In genomic region chr22:47600791-47601400, GRCh38 we compare ENCODE assay signal across 14 cellular contexts.
DNase-seq lines count a peak whose midpoint lies in the region; ATAC-seq and TF ChIP-seq lines count a peak whose summit lies in the region.
"Had no signal": no experiment of that assay in that cellular context is flagged by ENCODE, and none has a peak within 500 bp of the region (broad histone marks: within the 10 kb centered on the region; RNA-seq: fewer than 3 reads in every experiment).

No MANE protein-coding gene starts in this region.

- TF ChIP-seq EP300 in suprapubic skin (IDR thresholded peaks at IDR 0.05): no peak

- peak; percentile 17 for DNase-seq in activated CD8-positive, alpha-beta memory T cell treated with anti-CD3 and anti-CD28 coated beads for 24 hours
- no peak for DNase-seq in activated CD8-positive, alpha-beta memory T cell treated with anti-CD3 and anti-CD28 coated beads, Interleukin-2, amount 50 U/mL, for 4 hours
- peak; percentile 15 for DNase-seq in activated CD8-positive, alpha-beta memory T cell treated with anti-CD3 and anti-CD28 coated beads, Interleukin-2, amount 50 U/mL, for 48 hours
- DNase-seq in mesenteric fat pad (ENCODE audit: low spot score): peak; percentile 35
- DNase-seq in suprapubic skin (ENCODE audit: low spot score in 2 of 2): peak; percentile 19 to 70
- DNase-seq in activated naive CD8-positive, alpha-beta T cell treated with anti-CD3 and anti-CD28 coated beads, Interleukin-2, amount 50 U/mL, for 24 hours: no peak
- no peak for DNase-seq in NCI-H2227 treated with DMSO at 0.1 percent for 48 hours (lab: John Stamatoyannopoulos, UW)
- DNase-seq: 8988T; CD4-positive, CD25-positive, alpha-beta regulatory T cell; DMS53; H7 had no signal

- TF ChIP-seq CTCF in suprapubic skin (IDR thresholded peaks at IDR 0.05): no peak

- no peak overlapping the region for H3K27ac Mint-ChIP-seq in activated naive CD8-positive, alpha-beta T cell treated with anti-CD3 and anti-CD28 coated beads, Interleukin-2, amount 50 U/mL, for 24 hours
- H3K27ac Mint-ChIP-seq: CD4-positive, CD25-positive, alpha-beta regulatory T cell; GM23338 had no signal

- 70% methylated on average over 14 of the region's 14 CpGs for WGBS in suprapubic skin

- H3K27ac ChIP-seq in suprapubic skin: no peak overlapping the region
- H3K27ac ChIP-seq: BLaER1 treated with 17β-estradiol and CSF1 and Interleukin-3, amounts not matched to agents 10 nM and 100 nM had no signal

- no peak overlapping the region for H3K4me3 Mint-ChIP-seq in activated naive CD8-positive, alpha-beta T cell treated with anti-CD3 and anti-CD28 coated beads, Interleukin-2, amount 50 U/mL, for 24 hours
- H3K4me3 Mint-ChIP-seq: CD4-positive, CD25-positive, alpha-beta regulatory T cell; GM23338 had no signal

- no peaks in the 10 kb centered on the region for H3K4me1 Mint-ChIP-seq in activated naive CD8-positive, alpha-beta T cell treated with anti-CD3 and anti-CD28 coated beads, Interleukin-2, amount 50 U/mL, for 24 hours
- H3K4me1 Mint-ChIP-seq: CD4-positive, CD25-positive, alpha-beta regulatory T cell; GM23338 had no signal

- no peak for ATAC-seq in GM21423 (IDR thresholded peaks at IDR 0.05; ENCODE audit: unreplicated experiment)
- ATAC-seq in activated naive CD8-positive, alpha-beta T cell treated with anti-CD3 and anti-CD28 coated beads, Interleukin-2, amount 50 U/mL, for 24 hours: no peak
- ATAC-seq: GM23338 had no signal

- no peaks in the 10 kb centered on the region for H3K4me1 ChIP-seq in suprapubic skin
- H3K4me1 ChIP-seq: BLaER1 treated with 17β-estradiol and CSF1 and Interleukin-3, amounts not matched to agents 10 nM and 100 nM had no signal

- H3K4me3 ChIP-seq in suprapubic skin: no peak overlapping the region
- H3K4me3 ChIP-seq: BLaER1 treated with 17β-estradiol and CSF1 and Interleukin-3, amounts not matched to agents 10 nM and 100 nM; GM23338 had no signal

- peaks cover 27% of the 10 kb centered on the region for H3K27me3 ChIP-seq in suprapubic skin
- H3K27me3 ChIP-seq: BLaER1 treated with 17β-estradiol and CSF1 and Interleukin-3, amounts not matched to agents 10 nM and 100 nM had no signal

- no peak for TF ChIP-seq POLR2A in suprapubic skin (IDR thresholded peaks at IDR 0.05)

- H3K36me3 ChIP-seq in suprapubic skin: no peaks in the 10 kb centered on the region
- H3K36me3 ChIP-seq: BLaER1 treated with 17β-estradiol and CSF1 and Interleukin-3, amounts not matched to agents 10 nM and 100 nM had no signal

- no peaks in the 10 kb centered on the region for H3K9me3 Mint-ChIP-seq in activated naive CD8-positive, alpha-beta T cell treated with anti-CD3 and anti-CD28 coated beads, Interleukin-2, amount 50 U/mL, for 24 hours

- H3K27me3 Mint-ChIP-seq in activated naive CD8-positive, alpha-beta T cell treated with anti-CD3 and anti-CD28 coated beads, Interleukin-2, amount 50 U/mL, for 24 hours: peaks cover 15% of the 10 kb centered on the region

- H3K9me3 ChIP-seq in suprapubic skin: no peaks in the 10 kb centered on the region

- no peaks in the 10 kb centered on the region for H3K36me3 Mint-ChIP-seq in activated naive CD8-positive, alpha-beta T cell treated with anti-CD3 and anti-CD28 coated beads, Interleukin-2, amount 50 U/mL, for 24 hours (ENCODE audit: low read depth)
- H3K36me3 Mint-ChIP-seq: CD4-positive, CD25-positive, alpha-beta regulatory T cell had no signal

Comparison
In these comparisons a context has a peak if more than half of its experiments do, and no peak if none do; other contexts are left out.
1. DNase-seq: peak in activated CD8-positive, alpha-beta memory T cell treated with anti-CD3 and anti-CD28 coated beads for 24 hours (single experiment), activated CD8-positive, alpha-beta memory T cell treated with anti-CD3 and anti-CD28 coated beads, Interleukin-2, amount 50 U/mL, for 48 hours (single experiment), mesenteric fat pad (single experiment) and suprapubic skin (2 of 2); none in activated CD8-positive, alpha-beta memory T cell treated with anti-CD3 and anti-CD28 coated beads, Interleukin-2, amount 50 U/mL, for 4 hours (single experiment), activated naive CD8-positive, alpha-beta T cell treated with anti-CD3 and anti-CD28 coated beads, Interleukin-2, amount 50 U/mL, for 24 hours (single experiment) and NCI-H2227 treated with DMSO at 0.1 percent for 48 hours (single experiment).